ENCODE assay signal across 11 cellular contexts in the genomic region with DNA sequence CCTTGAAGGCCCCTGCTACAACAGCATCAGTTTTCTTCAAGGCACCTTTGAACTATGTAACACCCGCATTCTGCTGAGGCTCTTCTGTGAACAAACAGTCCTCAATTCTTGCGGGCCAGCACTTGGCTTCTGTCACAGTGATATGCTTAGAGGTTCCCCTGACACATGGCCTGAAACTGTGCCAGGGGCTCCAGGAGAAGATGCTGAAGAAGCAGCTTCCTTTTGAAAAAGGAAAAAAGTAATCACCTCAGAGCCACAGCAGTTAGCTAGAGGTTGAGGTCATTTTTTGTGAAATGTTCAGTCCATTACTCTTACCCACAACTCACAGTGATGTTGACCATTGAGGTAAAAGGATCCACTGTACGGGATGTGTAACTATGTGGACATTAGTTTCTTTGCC.
DNase-seq lines count a peak whose midpoint lies in the region; ATAC-seq and FAIRE-seq lines count a peak whose summit lies in the region.
"Had no signal": no experiment of that assay in that cellular context is flagged by ENCODE, and none has a peak within 500 bp of the region (broad histone marks: within the 10 kb centered on the region; RNA-seq: fewer than 3 reads in every experiment).

No MANE protein-coding gene starts in this region.

- H3K27me3 Mint-ChIP-seq in activated naive CD8-positive, alpha-beta T cell treated with anti-CD3 and anti-CD28 coated beads for 36 hours = no peaks in the 10 kb centered on the region

- H3K4me1 Mint-ChIP-seq in activated naive CD8-positive, alpha-beta T cell treated with anti-CD3 and anti-CD28 coated beads for 36 hours = peaks cover 30% of the 10 kb centered on the region

- DNase-seq in stimulated activated CD4-positive, alpha-beta T cell treated with anti-CD3 and anti-CD28 coated beads, Interleukin-1b, Interleukin-23, amount 100 ng/mL, for 48 hours = peak; percentile 23
- no peak for DNase-seq in stimulated activated CD4-positive, alpha-beta T cell treated with anti-CD3 and anti-CD28 coated beads, Interleukin-2, amount 100 ng/mL, for 24 hours
- DNase-seq in activated naive CD8-positive, alpha-beta T cell treated with anti-CD3 and anti-CD28 coated beads for 36 hours = no peak
- peak; percentile 63 for DNase-seq in kidney tubule cell (ENCODE audit: low spot score)
- DNase-seq in urothelium cell line (ENCODE audit: low spot score) = peak; percentile 41
- DNase-seq in activated CD4-positive, CD25-positive, alpha-beta regulatory T cell (lab: John Stamatoyannopoulos, UW) = no peak
- DNase-seq in NCI-H187 (lab: John Stamatoyannopoulos, UW) = no peak
- DNase-seq: activated CD8-positive, alpha-beta memory T cell treated with anti-CD3 and anti-CD28 coated beads, Interleukin-2, amount 50 U/mL, for 4 hours; Caco-2; pancreas had no signal

- peak overlapping the region; percentile 43 for H3K4me3 Mint-ChIP-seq in activated naive CD8-positive, alpha-beta T cell treated with anti-CD3 and anti-CD28 coated beads for 36 hours

- H3K27ac Mint-ChIP-seq in activated naive CD8-positive, alpha-beta T cell treated with anti-CD3 and anti-CD28 coated beads for 36 hours = peak overlapping the region; percentile 77

- no peaks in the 10 kb centered on the region for H3K9me3 Mint-ChIP-seq in activated naive CD8-positive, alpha-beta T cell treated with anti-CD3 and anti-CD28 coated beads for 36 hours

- no peak for ATAC-seq in GM18867 (IDR thresholded peaks at IDR 0.05; ENCODE audit: unreplicated experiment)
- ATAC-seq: pancreas had no signal

- no peak for FAIRE-seq in urothelium cell line (lab: Jason Lieb, UNC)
- FAIRE-seq: pancreas had no signal

- peaks cover 13% of the 10 kb centered on the region for H3K36me3 Mint-ChIP-seq in activated naive CD8-positive, alpha-beta T cell treated with anti-CD3 and anti-CD28 coated beads for 36 hours

Comparison
In these comparisons a context has a peak if more than half of its experiments do, and no peak if none do; other contexts are left out.
1. DNase-seq: peak in stimulated activated CD4-positive, alpha-beta T cell treated with anti-CD3 and anti-CD28 coated beads, Interleukin-1b, Interleukin-23, amount 100 ng/mL, for 48 hours (single experiment), kidney tubule cell (single experiment) and urothelium cell line (single experiment); none in stimulated activated CD4-positive, alpha-beta T cell treated with anti-CD3 and anti-CD28 coated beads, Interleukin-2, amount 100 ng/mL, for 24 hours (0 of 2), activated naive CD8-positive, alpha-beta T cell treated with anti-CD3 and anti-CD28 coated beads for 36 hours (single experiment), activated CD4-positive, CD25-positive, alpha-beta regulatory T cell (0 of 4) and NCI-H187 (0 of 2).